Comparison of ENCODE assay signal across 18 cellular contexts in genomic region chr4:52870225-52870624, GRCh38. TPM values are rescaled to one million over a fixed set of nuclear protein-coding genes. Genes with fewer than 3 reads are reported as not detected.
DNase-seq lines count a peak whose midpoint lies in the region; ATAC-seq and TF ChIP-seq lines count a peak whose summit lies in the region.
"Had no signal": no experiment of that assay in that cellular context is flagged by ENCODE, and none has a peak within 500 bp of the region (broad histone marks: within the 10 kb centered on the region; RNA-seq: fewer than 3 reads in every experiment).

No MANE protein-coding gene starts in this region.

- ATAC-seq in Right ventricle myocardium superior (ENCODE audit: poor library complexity) (peak; percentile 64), HG03571 (IDR thresholded peaks at IDR 0.05; ENCODE audit: unreplicated experiment) (no peak), body of pancreas (no peak)
- ATAC-seq: activated CD8-positive, alpha-beta memory T cell treated with anti-CD3 and anti-CD28 coated beads, Interleukin-2, amount 10 ng/mL, durations not matched to agents 7 days and 5 days; naive thymus-derived CD8-positive, alpha-beta T cell had no signal

- TF ChIP-seq CTCF in smooth muscle cell (IDR thresholded peaks at IDR 0.05; ENCODE audit: borderline replicate concordance, insufficient read depth, poor library complexity, severe bottlenecking) (no peak), endothelial cell (IDR thresholded peaks at IDR 0.05; ENCODE audit: unreplicated experiment) (no peak), body of pancreas (IDR thresholded peaks at IDR 0.05) (no peak)

- H3K79me2 ChIP-seq in smooth muscle cell (ENCODE audit: low read depth) = peaks cover 4% of the 10 kb centered on the region

- H3K4me2 ChIP-seq in smooth muscle cell = no peak overlapping the region
- H3K4me2 ChIP-seq: PC-9 had no signal

- no peaks in the 10 kb centered on the region for H3K9me3 ChIP-seq in smooth muscle cell (replicated peaks; ENCODE audit: low read depth)
- no peaks in the 10 kb centered on the region for H3K9me3 ChIP-seq in body of pancreas
- H3K9me3 ChIP-seq: Caco-2 had no signal

- peaks cover 11% of the 10 kb centered on the region for H3F3A ChIP-seq in smooth muscle cell (ENCODE audit: low read depth)

- H2AFZ ChIP-seq in smooth muscle cell (ENCODE audit: low read depth) = no peak overlapping the region
- H2AFZ ChIP-seq: PC-9 had no signal

- H3K4me1 Mint-ChIP-seq in endothelial cell (ENCODE audit: unreplicated experiment) = peaks cover 3% of the 10 kb centered on the region
- H3K4me1 Mint-ChIP-seq: activated CD8-positive, alpha-beta memory T cell treated with anti-CD3 and anti-CD28 coated beads, Interleukin-2, amount 10 ng/mL, durations not matched to agents 7 days and 5 days had no signal

- intact Hi-C loops in Right ventricle myocardium superior (cut with DNase I) (loop anchor here (10.0 kb wide), 1 partner anchor 85 kb away; no protein-coding TSS in a partner anchor), body of pancreas (cut with DNase I) (no loop called here)

- no peak overlapping the region for H3K27ac Mint-ChIP-seq in endothelial cell (ENCODE audit: unreplicated experiment)
- H3K27ac Mint-ChIP-seq: activated CD8-positive, alpha-beta memory T cell treated with anti-CD3 and anti-CD28 coated beads, Interleukin-2, amount 10 ng/mL, durations not matched to agents 7 days and 5 days; naive thymus-derived CD8-positive, alpha-beta T cell had no signal

- H3K4me1 ChIP-seq in smooth muscle cell (ENCODE audit: low read depth) (peaks cover 25% of the 10 kb centered on the region), body of pancreas (peaks cover 5% of the 10 kb centered on the region)

- no peaks in the 10 kb centered on the region for H3K9me3 Mint-ChIP-seq in endothelial cell (ENCODE audit: unreplicated experiment)
- H3K9me3 Mint-ChIP-seq: naive thymus-derived CD8-positive, alpha-beta T cell had no signal

- H4K20me1 ChIP-seq in smooth muscle cell (ENCODE audit: low read depth) = peaks cover 11% of the 10 kb centered on the region

- H3K27me3 ChIP-seq in smooth muscle cell (ENCODE audit: low read depth) (no peaks in the 10 kb centered on the region), body of pancreas (no peaks in the 10 kb centered on the region)

- no peak overlapping the region for H3K9ac ChIP-seq in smooth muscle cell (ENCODE audit: low read depth)

- WGBS in smooth muscle cell (ENCODE audit: low lambda C conversion rate) = 79% methylated on average over 4 of the region's 4 CpGs
- WGBS in body of pancreas, 2 donors = 77 to 84% methylated on average over 4 of the region's 4 CpGs

- H3K36me3 Mint-ChIP-seq in endothelial cell (ENCODE audit: low read depth, unreplicated experiment) = peaks cover 4% of the 10 kb centered on the region

- H3K27ac ChIP-seq in smooth muscle cell (ENCODE audit: low read depth) (peak overlapping the region; percentile 83), body of pancreas (no peak overlapping the region)
- H3K27ac ChIP-seq: PC-9 had no signal

- H3K36me3 ChIP-seq in smooth muscle cell (ENCODE audit: low read depth) (no peaks in the 10 kb centered on the region), body of pancreas (replicated peaks in 1 of 2; ENCODE audit: insufficient read depth in 1 of 2, low read depth in 2 of 2) (no peaks in the 10 kb centered on the region)

- no peak overlapping the region for H3K4me3 ChIP-seq in smooth muscle cell
- no peak overlapping the region for H3K4me3 ChIP-seq in body of pancreas
- H3K4me3 ChIP-seq: PC-9 had no signal

- no peak for TF ChIP-seq POLR2A in body of pancreas (IDR thresholded peaks at IDR 0.05)

- DNase-seq in G401 (ENCODE audit: low spot score) = peak; percentile 86
- peak; percentile 54 for DNase-seq in NCI-H446 treated with DMSO at 0.1 percent for 48 hours (lab: John Stamatoyannopoulos, UW)
- peak; percentile 73 for DNase-seq in Right ventricle myocardium superior
- DNase-seq in smooth muscle cell (lab: John Stamatoyannopoulos, UW; ENCODE audit: unreplicated experiment) = no peak
- no peak for DNase-seq in stimulated activated naive CD4-positive, alpha-beta T cell treated with Interleukin-2 at 50 U/mL for 16 hours (lab: John Stamatoyannopoulos, UW)
- DNase-seq in endothelial cell (ENCODE audit: low spot score) = no peak
- no peak for DNase-seq in body of pancreas
- DNase-seq: activated CD8-positive, alpha-beta memory T cell treated with anti-CD3 and anti-CD28 coated beads, Interleukin-2, amount 10 ng/mL, durations not matched to agents 7 days and 5 days; Caco-2; central memory CD4-positive, alpha-beta T cell; effector CD4-positive, alpha-beta T cell; Karpas-422; naive thymus-derived CD8-positive, alpha-beta T cell; NCI-H1436 treated with DMSO at 0.1 percent for 48 hours; PC-9; stimulated activated CD4-positive, alpha-beta T cell treated with anti-CD3 and anti-CD28 coated beads, Interleukin-2, amount 100 ng/mL, for 48 hours had no signal

- in situ Hi-C loops in G401 (cut with HindIII; ENCODE audit: low sequenced_read_pairs) = no loop called here

- H3K4me3 Mint-ChIP-seq in endothelial cell (ENCODE audit: unreplicated experiment) = no peak overlapping the region
- H3K4me3 Mint-ChIP-seq: activated CD8-positive, alpha-beta memory T cell treated with anti-CD3 and anti-CD28 coated beads, Interleukin-2, amount 10 ng/mL, durations not matched to agents 7 days and 5 days; naive thymus-derived CD8-positive, alpha-beta T cell had no signal

- H3K27me3 Mint-ChIP-seq in endothelial cell (ENCODE audit: unreplicated experiment) = peaks cover 5% of the 10 kb centered on the region
- H3K27me3 Mint-ChIP-seq: activated CD8-positive, alpha-beta memory T cell treated with anti-CD3 and anti-CD28 coated beads, Interleukin-2, amount 10 ng/mL, durations not matched to agents 7 days and 5 days; naive thymus-derived CD8-positive, alpha-beta T cell had no signal

RNA-seq across cellular contexts. Expression of gene RASL11B, which starts 8.1 kb away (rescaled TPM):
- 0.12 TPM in 1 of 2 replicates, not detected in the other for total RNA-seq in G401 (2014; rRNA removed; shearing (Covaris generic))
- total RNA-seq in Right ventricle myocardium superior (5.4 TPM), smooth muscle cell (42.9 and 47.0 TPM in 2 replicates), endothelial cell (ENCODE audit: unreplicated experiment) (0.64 TPM), body of pancreas (1 to 10 TPM; 1.3 to 1.8 TPM)
- 44.3 and 59.6 TPM in 2 replicates for polyA plus RNA-seq in smooth muscle cell
- total RNA-seq: HT-29, PC-9 had no signal

Comparison
In these comparisons a context has a peak if more than half of its experiments do, and no peak if none do; other contexts are left out.
1. DNase-seq: peak in G401 (single experiment), NCI-H446 treated with DMSO at 0.1 percent for 48 hours (single experiment) and Right ventricle myocardium superior (single experiment); none in smooth muscle cell (single experiment), stimulated activated naive CD4-positive, alpha-beta T cell treated with Interleukin-2 at 50 U/mL for 16 hours (single experiment), endothelial cell (single experiment) and body of pancreas (0 of 4).